ENCODE assay signal across 32 cellular contexts in the genomic region with DNA sequence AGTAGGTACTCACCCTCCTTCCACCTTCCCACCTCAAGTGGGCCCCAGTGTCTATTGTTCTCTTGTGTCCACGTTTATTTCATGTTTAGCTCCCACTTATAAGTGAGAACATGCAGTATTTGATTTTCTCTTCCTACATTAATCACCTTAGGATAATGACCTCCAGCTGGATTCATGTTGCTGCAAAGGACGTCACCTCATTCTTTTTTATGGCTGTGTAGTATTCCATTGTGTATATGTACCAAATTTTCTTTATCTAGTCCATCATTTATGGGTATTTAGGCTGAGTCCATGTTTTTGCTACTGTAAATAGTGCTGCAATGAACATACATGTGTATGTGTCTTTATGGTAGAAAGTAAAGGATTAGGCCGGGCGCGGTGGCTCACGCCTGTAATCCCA. TPM values are rescaled to one million over a fixed set of nuclear protein-coding genes. Genes with fewer than 3 reads are reported as not detected.
DNase-seq lines count a peak whose midpoint lies in the region; ATAC-seq, FAIRE-seq and TF ChIP-seq lines count a peak whose summit lies in the region.
"Had no signal": no experiment of that assay in that cellular context is flagged by ENCODE, and none has a peak within 500 bp of the region (broad histone marks: within the 10 kb centered on the region; RNA-seq: fewer than 3 reads in every experiment).

No MANE protein-coding gene starts in this region.

- H3K79me2 ChIP-seq in K562 (ENCODE audit: control insufficient read depth, insufficient read depth, low read length), result no peaks in the 10 kb centered on the region

- H3K4me1 ChIP-seq in HEK293 (ENCODE audit: control insufficient read depth, insufficient read depth, low read length) (no peaks in the 10 kb centered on the region), K562 (replicated peaks in 1 of 2; ENCODE audit: control insufficient read depth in 2 of 2, insufficient read depth in 2 of 2, low read length in 2 of 2) (peaks cover 0 to 3% of the 10 kb centered on the region in 2 experiments; a peak in 3 of 5 replicates)
- H3K4me1 ChIP-seq: A549, BE2C, Caco-2 had no signal

- no peaks in the 10 kb centered on the region for H3K27me3 ChIP-seq in K562 (ENCODE audit: control insufficient read depth in 2 of 2, insufficient read depth in 2 of 2, low read length in 2 of 2)
- H3K27me3 ChIP-seq: BE2C; BLaER1; BLaER1 treated with 17β-estradiol and CSF1 and Interleukin-3, amounts not matched to agents 10 nM and 100 nM had no signal

- intact Hi-C loops in K562 (cut with micrococcal nuclease), result no loop called here

- H3K9me3 ChIP-seq in HEK293 (ENCODE audit: control insufficient read depth, insufficient read depth, low read depth, low read length) (no peaks in the 10 kb centered on the region), K562 (replicated peaks; ENCODE audit: control insufficient read depth, insufficient read depth, low read depth, low read length) (no peaks in the 10 kb centered on the region)
- H3K9me3 ChIP-seq: A549, Caco-2 had no signal

- WGBS in K562 (ENCODE audit: insufficient coverage, low coverage, missing lambda C conversion rate), result 72% methylated on average over 5 of the region's 6 CpGs

- H3K9me1 ChIP-seq in K562 (ENCODE audit: control insufficient read depth, insufficient read depth, low read length), result no peaks in the 10 kb centered on the region

- POLR2A ChIA-PET in HEK293 (lab: Yijun Ruan, JAX), result no interaction called here
- POLR2A ChIA-PET in K562 (lab: Yijun Ruan, JAX), result no interaction called here

- TF ChIP-seq EP300 in K562 (IDR thresholded peaks at IDR 0.05; ENCODE audit: low read length), result no peak

- FAIRE-seq in K562 (lab: Jason Lieb, UNC), result no peak
- FAIRE-seq: A204.1, A549, D721Med had no signal

- H3K4me3 ChIP-seq in HEK293 (ENCODE audit: low read depth, low read length), result no peak overlapping the region
- no peak overlapping the region for H3K4me3 ChIP-seq in K562
- H3K4me3 ChIP-seq: A549; BLaER1; BLaER1 treated with 17β-estradiol and CSF1 and Interleukin-3, amounts not matched to agents 10 nM and 100 nM had no signal

- ATAC-seq in K562, result no peak
- no peak for ATAC-seq in HG03280 (IDR thresholded peaks at IDR 0.05; ENCODE audit: unreplicated experiment)
- no peak for ATAC-seq in GM18909 (IDR thresholded peaks at IDR 0.05; ENCODE audit: poor library complexity, unreplicated experiment)
- ATAC-seq: A549; CD8-positive, alpha-beta T cell had no signal

- H3K9ac ChIP-seq in K562 (ENCODE audit: insufficient read depth in 1 of 2, low read depth in 2 of 2, low read length in 2 of 2), result no peak overlapping the region
- H3K9ac ChIP-seq: BLaER1; BLaER1 treated with 17β-estradiol and CSF1 and Interleukin-3, amounts not matched to agents 10 nM and 100 nM had no signal

- no peak for TF ChIP-seq POLR2A in K562 (conservative IDR thresholded peaks at IDR 0.05)

- TF ChIP-seq CTCF in HEK293 (tag by site-specific recombination; IDR thresholded peaks at IDR 0.05) (no peak), K562 (IDR thresholded peaks at IDR 0.05 in 2 of 3, conservative IDR thresholded peaks at IDR 0.05 in 1 of 3; ENCODE audit: insufficient read depth in 2 of 3, low read depth in 1 of 3, low read length in 3 of 3) (no peak)

- CTCF ChIA-PET in HEK293 (lab: Yijun Ruan, JAX) (no interaction called here), K562 (lab: Yijun Ruan, JAX; ENCODE audit: low intra/inter-chr PET ratio) (no interaction called here)

- H3K27ac ChIP-seq in HEK293 (ENCODE audit: extremely low read depth, low read depth, low read length), result no peak overlapping the region
- H3K27ac ChIP-seq in K562 (ENCODE audit: extremely low read depth, low read depth, low read length), result no peak overlapping the region
- H3K27ac ChIP-seq: 22Rv1; A549; BLaER1; BLaER1 treated with 17β-estradiol and CSF1 and Interleukin-3, amounts not matched to agents 10 nM and 100 nM; C4-2B had no signal

- TF ChIP-seq RAD21 in K562 (CRISPR knock-in tag; conservative IDR thresholded peaks at IDR 0.05 in 1 of 2, IDR thresholded peaks at IDR 0.05 in 1 of 2), result no peak

- no peaks in the 10 kb centered on the region for H4K20me1 ChIP-seq in K562 (replicated peaks; ENCODE audit: control insufficient read depth, insufficient read depth, low read length)
- H4K20me1 ChIP-seq: BLaER1; BLaER1 treated with 17β-estradiol and CSF1 and Interleukin-3, amounts not matched to agents 10 nM and 100 nM had no signal

- no peak overlapping the region for H2AFZ ChIP-seq in K562 (ENCODE audit: low read depth, low read length)

- DNase-seq in K562 (ENCODE audit: extremely low read depth in 1 of 4, low spot score in 3 of 4), result no peak
- DNase-seq: 8988T; ACHN; AML-193; BE2C; C1 segment of cervical spinal cord; Caco-2; Calu3; CD4-positive, alpha-beta memory T cell; CD4-positive, alpha-beta T cell; CD4-positive, CD25-positive, alpha-beta regulatory T cell; CD8-positive, alpha-beta memory T cell; CD8-positive, alpha-beta T cell; COR-L47; DMS 273 treated with DMSO at 0.1 percent for 48 hours; DMS153; DMS53; DMS79; DMS79 treated with DMSO at 0.1 percent for 48 hours; DND-41; EL had no signal

- no peak overlapping the region for H3K4me2 ChIP-seq in K562 (ENCODE audit: insufficient read depth, low read length)
- H3K4me2 ChIP-seq: A549; BLaER1; BLaER1 treated with 17β-estradiol and CSF1 and Interleukin-3, amounts not matched to agents 10 nM and 100 nM had no signal

- in situ Hi-C loops in K562 (cut with MboI), result no loop called here

- H3K36me3 ChIP-seq in HEK293 (ENCODE audit: control insufficient read depth in 2 of 2, insufficient read depth in 1 of 2, low read length in 2 of 2), result no peaks in the 10 kb centered on the region
- H3K36me3 ChIP-seq in K562 (ENCODE audit: control insufficient read depth, insufficient read depth, low read length), result no peaks in the 10 kb centered on the region
- H3K36me3 ChIP-seq: BE2C; BLaER1; BLaER1 treated with 17β-estradiol and CSF1 and Interleukin-3, amounts not matched to agents 10 nM and 100 nM had no signal

- BruUV-seq in K562 (replicated peaks; lab: Mats Ljungman, UMichigan), result no TSS peak

TF ChIP-seq in HEK293, 187 proteins besides CTCF, POLR2A, EP300 and RAD21:
- no peak for TF ChIP-seq ZNF654 (tag by site-specific recombination; IDR thresholded peaks at IDR 0.05; ENCODE audit: low read depth)
- TF ChIP-seq ZNF146 (tag by site-specific recombination; IDR thresholded peaks at IDR 0.05), result peak; percentile 63

TF ChIP-seq in K562, 482 proteins besides CTCF, POLR2A, EP300 and RAD21:
- TF ChIP-seq RBM25 (IDR thresholded peaks at IDR 0.05; ENCODE audit: low read depth, low read length, severe bottlenecking) (no peak), ZNF146 (CRISPR knock-in tag; IDR thresholded peaks at IDR 0.05; ENCODE audit: unreplicated experiment) (peak; percentile 72)

RNA-seq across cellular contexts. Expression of a gene that starts 5.9 kb away (rescaled TPM):
- 0.79 and 3.3 TPM in 2 replicates for total RNA-seq in K562 (2011; cell fraction: chromatin; rRNA removed; ENCODE audit: low replicate concordance)
- 1.3 and 2.1 TPM in 2 replicates for total RNA-seq in K562 (2011; cell fraction: nucleolus; rRNA removed)
- 2.1 and 2.6 TPM in 2 replicates for total RNA-seq in K562 (2011; cell fraction: nucleoplasm; rRNA removed)
- total RNA-seq in K562 (2014; rRNA removed) (15.2 and 20.4 TPM in 2 replicates), K562 (2014; rRNA removed; fragmentation: Illumina TruSeq; extraction: Trizol) (42.9 and 45.2 TPM in 2 replicates), K562 (2015; rRNA removed; fragmentation: Illumina TruSeq; extraction: Trizol) (23.4 and 24.6 TPM in 2 replicates), K562 (2021) (27.1 and 32.2 TPM in 2 replicates)
- polyA plus RNA-seq in K562 (2011; rRNA removed) (22.9 and 26.0 TPM in 2 replicates), K562 (2014; fragmentation: Illumina TruSeq; extraction: Trizol) (28.9 and 34.6 TPM in 2 replicates), K562 (2014; fragmentation: Nextera tagmentation; extraction: Ambion mirVana) (10 to 100 TPM; 63.5 to 71.0 TPM), K562 (2014; rRNA removed) (23.1 and 25.4 TPM in 2 replicates)
- polyA plus RNA-seq in K562 (2011; cell fraction: cytosol; rRNA removed), result 4.1 and 11.1 TPM in 2 replicates
- polyA plus RNA-seq in K562 (2011; cell fraction: nucleus; rRNA removed), result 4.1 and 8.4 TPM in 2 replicates
- polyA plus RNA-seq in K562 (2012), result 22.3 and 23.5 TPM in 2 replicates
- polyA minus RNA-seq in K562 (2011; rRNA and poly(A)+ RNA removed), result 10.7 and 15.2 TPM in 2 replicates
- 7.8 and 8.4 TPM in 2 replicates for polyA minus RNA-seq in K562 (2011; cell fraction: cytosol; rRNA and poly(A)+ RNA removed)
- polyA minus RNA-seq in K562 (2011; cell fraction: nucleus; rRNA and poly(A)+ RNA removed), result 0.94 and 2.2 TPM in 2 replicates
- total RNA-seq: B cell, Caco-2 had no signal
